In genomic region chr3:4410174-4410573, GRCh38 we compare ENCODE assay signal across 14 cellular contexts. TPM values are rescaled to one million over a fixed set of nuclear protein-coding genes. Genes with fewer than 3 reads are reported as not detected.
A peak's percentile ranks its signal among the peaks of the same experiment; 100 is the strongest.
DNase-seq lines count a peak whose midpoint lies in the region; FAIRE-seq and TF ChIP-seq lines count a peak whose summit lies in the region.
"Had no signal": no experiment of that assay in that cellular context is flagged by ENCODE, and none has a peak within 500 bp of the region (broad histone marks: within the 10 kb centered on the region; RNA-seq: fewer than 3 reads in every experiment).

No MANE protein-coding gene starts in this region.

- dilution Hi-C loops in mammary epithelial cell (cut with HindIII; ENCODE audit: low sequenced_read_pairs): no loop called here

- no TSS peak for BruUV-seq in mammary epithelial cell (replicated peaks; lab: Mats Ljungman, UMichigan)

- H4K20me1 ChIP-seq in mammary epithelial cell (ENCODE audit: insufficient read depth, low read length) (no peaks in the 10 kb centered on the region), Loucy (ENCODE audit: insufficient read depth, low read length, poor library complexity, severe bottlenecking) (no peaks in the 10 kb centered on the region)

- 31% methylated on average over 1 of the region's 1 CpG for WGBS in mammary epithelial cell (ENCODE audit: low coverage, missing lambda C conversion rate)
- WGBS in tibial nerve, 2 donors: 47 to 55% methylated on average over 1 of the region's 1 CpG

- H3K4me3 ChIP-seq in mammary epithelial cell (replicated peaks in 1 of 3; ENCODE audit: insufficient read depth in 1 of 3, low read depth in 2 of 3, low read length in 3 of 3) (no peak overlapping the region), breast epithelium (no peak overlapping the region), Loucy (ENCODE audit: low read length, poor library complexity, severe bottlenecking) (peak overlapping the region; percentile 62), bronchial epithelial cell (ENCODE audit: low read depth, low read length) (no peak overlapping the region), tibial nerve (no peak overlapping the region)
- H3K4me3 ChIP-seq: Peyer's patch had no signal

- H3F3A ChIP-seq in Loucy (ENCODE audit: low read depth): peaks cover 12% of the 10 kb centered on the region

- H3K9ac ChIP-seq in mammary epithelial cell (ENCODE audit: insufficient read depth, low read length): no peak overlapping the region
- H3K9ac ChIP-seq in Loucy (ENCODE audit: low read depth, low read length, poor library complexity, severe bottlenecking): peak overlapping the region; percentile 71

- no peak overlapping the region for H3K27ac ChIP-seq in mammary epithelial cell (ENCODE audit: insufficient read depth, low read depth, low read length)
- no peak overlapping the region for H3K27ac ChIP-seq in breast epithelium
- no peak overlapping the region for H3K27ac ChIP-seq in tibial nerve
- H3K27ac ChIP-seq: Peyer's patch had no signal

- peaks cover 19% of the 10 kb centered on the region for H3K4me1 ChIP-seq in mammary epithelial cell (ENCODE audit: insufficient read depth, low read length)
- no peaks in the 10 kb centered on the region for H3K4me1 ChIP-seq in breast epithelium
- peaks cover 55% of the 10 kb centered on the region for H3K4me1 ChIP-seq in Loucy (ENCODE audit: insufficient read depth, low read length, poor library complexity, severe bottlenecking)
- no peaks in the 10 kb centered on the region for H3K4me1 ChIP-seq in tibial nerve
- H3K4me1 ChIP-seq: Peyer's patch had no signal

- CTCF ChIA-PET in mammary epithelial cell (lab: Charles Lee; ENCODE audit: low non-redundant PET): no interaction called here

- H3K9me2 ChIP-seq in Loucy (replicated peaks; ENCODE audit: low read depth, low read length): no peaks in the 10 kb centered on the region

- H3K27me3 ChIP-seq in mammary epithelial cell (ENCODE audit: insufficient read depth, low read length) (no peaks in the 10 kb centered on the region), breast epithelium (no peaks in the 10 kb centered on the region), Loucy (ENCODE audit: insufficient read depth, low read length, poor library complexity, severe bottlenecking) (no peaks in the 10 kb centered on the region), bronchial epithelial cell (ENCODE audit: control insufficient read depth, insufficient read depth, low read length) (no peaks in the 10 kb centered on the region), tibial nerve (no peaks in the 10 kb centered on the region)
- H3K27me3 ChIP-seq: Peyer's patch had no signal

- in situ Hi-C loops in mammary epithelial cell (cut with MboI; ENCODE audit: low sequenced_read_pairs in 2 of 2): loop anchor here in 1 of 2 donors (10.0 kb wide), 1 partner anchor 175 kb away; no protein-coding TSS in a partner anchor

- H3K4me2 ChIP-seq in mammary epithelial cell (ENCODE audit: insufficient read depth, low read depth, low read length) (peak overlapping the region; percentile 37), Loucy (ENCODE audit: low read depth, low read length, poor library complexity, severe bottlenecking) (peak overlapping the region; percentile 76)

- intact Hi-C loops in mammary epithelial cell (cut with micrococcal nuclease) (no loop called here), breast epithelium (cut with DNase I; ENCODE audit: low total_unique reads) (no loop called here)

- TF ChIP-seq EP300 in tibial nerve (IDR thresholded peaks at IDR 0.05): no peak

- DNase-seq in mammary epithelial cell: peak; percentile 19
- DNase-seq in breast epithelium (ENCODE audit: low spot score in 2 of 2): no peak
- peak; percentile 56 for DNase-seq in bronchial epithelial cell (ENCODE audit: low read depth)
- no peak for DNase-seq in GDM1 (lab: John Stamatoyannopoulos, UW)
- DNase-seq in foreskin melanocyte: no peak
- no peak for DNase-seq in NCI-H1417 treated with DMSO at 0.1 percent for 48 hours (lab: John Stamatoyannopoulos, UW)
- DNase-seq in tibial nerve (ENCODE audit: low spot score in 2 of 2): no peak
- DNase-seq: hypothalamus; NCI-H226; nucleus accumbens; Peyer's patch; stimulated activated CD8-positive, alpha-beta memory T cell treated with anti-CD3 and anti-CD28 coated beads, Interleukin-4, amount 100 ng/mL, for 48 hours had no signal

- no peak for TF ChIP-seq CTCF in mammary epithelial cell (conservative IDR thresholded peaks at IDR 0.05 in 1 of 2, IDR thresholded peaks at IDR 0.05 in 1 of 2; ENCODE audit: extremely low read depth in 1 of 2, insufficient read depth in 1 of 2, low read depth in 1 of 2, low read length in 2 of 2)
- no peak for TF ChIP-seq CTCF in breast epithelium (IDR thresholded peaks at IDR 0.05)
- no peak for TF ChIP-seq CTCF in Loucy (conservative IDR thresholded peaks at IDR 0.05; ENCODE audit: low read length)
- no peak for TF ChIP-seq CTCF in bronchial epithelial cell (IDR thresholded peaks at IDR 0.05; ENCODE audit: insufficient read depth, low read length, severe bottlenecking)
- TF ChIP-seq CTCF in tibial nerve (IDR thresholded peaks at IDR 0.05): no peak

- H2AFZ ChIP-seq in mammary epithelial cell (ENCODE audit: low read depth, low read length) (no peak overlapping the region), Loucy (ENCODE audit: low read length) (no peak overlapping the region)

- no peak for FAIRE-seq in bronchial epithelial cell (lab: Jason Lieb, UNC)
- FAIRE-seq: GM12891 had no signal

- H3K79me2 ChIP-seq in mammary epithelial cell (ENCODE audit: insufficient read depth, low read length): no peaks in the 10 kb centered on the region
- no peaks in the 10 kb centered on the region for H3K79me2 ChIP-seq in Loucy (ENCODE audit: insufficient read depth, low read length)

- no peaks in the 10 kb centered on the region for H3K36me3 ChIP-seq in mammary epithelial cell (ENCODE audit: insufficient read depth, low read length)
- H3K36me3 ChIP-seq in breast epithelium: no peaks in the 10 kb centered on the region
- H3K36me3 ChIP-seq in Loucy (ENCODE audit: insufficient read depth, low read length): no peaks in the 10 kb centered on the region
- no peaks in the 10 kb centered on the region for H3K36me3 ChIP-seq in bronchial epithelial cell (ENCODE audit: control insufficient read depth, insufficient read depth, low read length)
- H3K36me3 ChIP-seq in tibial nerve: peaks cover 0 to 61% (median 0%) of the 10 kb centered on the region in 3 donors

- H3K9me3 ChIP-seq in mammary epithelial cell (replicated peaks; ENCODE audit: insufficient read depth, low read length): no peaks in the 10 kb centered on the region
- no peaks in the 10 kb centered on the region for H3K9me3 ChIP-seq in breast epithelium
- H3K9me3 ChIP-seq in Loucy (ENCODE audit: insufficient read depth, low read depth, low read length): no peaks in the 10 kb centered on the region
- no peaks in the 10 kb centered on the region for H3K9me3 ChIP-seq in tibial nerve
- H3K9me3 ChIP-seq: Peyer's patch had no signal

- TF ChIP-seq POLR2A in breast epithelium (IDR thresholded peaks at IDR 0.05) (no peak), tibial nerve (IDR thresholded peaks at IDR 0.05) (no peak)

RNA-seq across cellular contexts. Expression of gene SUMF1, which starts 56.9 kb away (rescaled TPM):
- 10 to 100 TPM; 31.4 to 87.7 TPM for total RNA-seq in mammary epithelial cell
- 37.6 TPM for polyA plus RNA-seq in mammary epithelial cell
- 22.4 TPM for polyA minus RNA-seq in mammary epithelial cell
- 10 to 100 TPM; 84.2 to 87.1 (median 84.9) TPM for total RNA-seq in breast epithelium
- 44.5 and 81.7 TPM in 2 replicates for total RNA-seq in bronchial epithelial cell
- total RNA-seq in tibial nerve: 10 to 100 TPM; 49.2 to 70.6 (median 63.8) TPM

Comparison
In these comparisons a context has a peak if more than half of its experiments do, and no peak if none do; other contexts are left out.
1. DNase-seq: peak in mammary epithelial cell (single experiment) and bronchial epithelial cell (single experiment); none in breast epithelium (0 of 2), GDM1 (single experiment), foreskin melanocyte (single experiment), NCI-H1417 treated with DMSO at 0.1 percent for 48 hours (single experiment) and tibial nerve (0 of 2).